1 cellular context compared by ENCODE assay signal in the genomic region with DNA sequence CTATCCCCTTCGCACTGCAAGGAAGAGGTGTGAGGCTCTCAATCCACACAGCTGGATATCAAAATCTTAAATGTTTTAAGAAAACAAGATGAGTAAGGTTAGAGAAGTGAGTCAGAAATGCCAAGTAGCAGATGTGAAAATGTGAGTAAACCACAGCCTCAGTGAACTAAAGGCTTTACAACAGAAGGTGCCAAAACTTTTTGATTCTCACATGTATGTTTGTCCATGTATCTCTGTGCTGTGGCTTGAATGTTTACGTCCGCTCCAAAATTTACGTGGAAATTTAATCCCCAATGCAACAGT.
TF ChIP-seq lines count a peak whose summit lies in the region.

No MANE protein-coding gene starts in this region.

TF ChIP-seq in H1, 55 proteins besides CTCF, POLR2A, EP300 and RAD21 (continued from another document):
- TF ChIP-seq CHD7 (IDR thresholded peaks at IDR 0.05; ENCODE audit: insufficient replicate concordance, low read length) (no peak), GABPA (IDR thresholded peaks at IDR 0.05; ENCODE audit: borderline replicate concordance, insufficient read depth, low read length) (no peak), TEAD4 (IDR thresholded peaks at IDR 0.05; ENCODE audit: low read depth, low read length) (no peak), MAX (IDR thresholded peaks at IDR 0.05) (no peak), PHF8 (conservative IDR thresholded peaks at IDR 0.05; ENCODE audit: low read depth, low read length) (no peak), CEBPB (IDR thresholded peaks at IDR 0.05; ENCODE audit: low read depth, low read length) (no peak), BACH1 (IDR thresholded peaks at IDR 0.05; ENCODE audit: low read length) (no peak)
